ENCODE assay signal across 8 cellular contexts in the genomic region with DNA sequence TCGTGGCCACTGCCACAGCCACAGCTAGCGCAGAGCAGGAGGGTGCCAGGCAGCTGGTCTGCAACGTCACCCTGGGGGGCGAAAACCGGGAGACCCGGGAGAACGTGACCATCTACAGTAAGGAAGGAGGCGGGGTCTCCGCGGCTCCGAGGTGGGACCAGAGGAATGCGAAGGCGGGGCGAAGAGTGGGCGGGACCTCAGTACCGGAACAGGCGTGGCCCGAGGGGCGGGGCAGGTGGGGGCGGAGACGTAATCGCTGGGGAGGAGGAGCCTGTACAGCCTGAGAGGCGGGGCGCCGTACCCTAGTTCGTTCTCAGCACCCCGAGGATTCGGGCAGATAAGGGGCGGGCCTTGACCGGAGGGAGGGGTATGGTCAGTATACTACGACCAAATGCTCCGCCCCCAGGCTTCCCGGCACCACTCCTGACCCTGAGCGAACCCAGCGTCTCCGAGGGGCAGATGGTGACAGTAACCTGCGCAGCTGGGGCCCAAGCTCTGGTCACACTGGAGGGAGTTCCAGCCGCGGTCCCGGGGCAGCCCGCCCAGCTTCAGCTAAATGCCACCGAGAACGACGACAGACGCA. TPM values are rescaled to one million over a fixed set of nuclear protein-coding genes. Genes with fewer than 3 reads are reported as not detected.
DNase-seq lines count a peak whose midpoint lies in the region; ATAC-seq, FAIRE-seq and TF ChIP-seq lines count a peak whose summit lies in the region.

No MANE protein-coding gene starts in this region.

- 2% methylated on average over 42 to 45 of the region's 45 CpGs for WGBS in pancreas, 2 donors

- intact Hi-C loops in pancreas (cut with DNase I) = no loop called here
- intact Hi-C loops in vagina (cut with DNase I) = no loop called here

- TF ChIP-seq POLR2A in vagina (IDR thresholded peaks at IDR 0.05) = no peak

- H3K4me1 ChIP-seq in pancreas = peaks cover 11 to 22% (median 17%) of the 10 kb centered on the region in 3 donors
- peaks cover 78% of the 10 kb centered on the region for H3K4me1 ChIP-seq in vagina

- peaks cover 38% of the 10 kb centered on the region for H3K27me3 Mint-ChIP-seq in glutamatergic neuron (ENCODE audit: unreplicated experiment)

- H3K36me3 Mint-ChIP-seq in glutamatergic neuron (ENCODE audit: unreplicated experiment) = no peaks in the 10 kb centered on the region

- peak overlapping the region; percentile 80 for H3K27ac Mint-ChIP-seq in glutamatergic neuron (ENCODE audit: unreplicated experiment)

- peak overlapping the region; percentile 84 for H3K4me3 Mint-ChIP-seq in glutamatergic neuron (ENCODE audit: unreplicated experiment)

- FAIRE-seq in pancreas (lab: Jason Lieb, UNC) = no peak

- peak; percentile 39 for ATAC-seq in HG03045 (IDR thresholded peaks at IDR 0.05; ENCODE audit: unreplicated experiment)
- ATAC-seq in pancreas = peak; percentile 72 to 85 (median 79)

- H3K4me3 ChIP-seq in GM08714 (ENCODE audit: low read length) (peak overlapping the region; percentile 37; the same call in 1 of the 2 replicates), pancreas (peak overlapping the region in 2 of 4 donors; percentile 26 to 48), vagina (peak overlapping the region; percentile 37 to 56)

- H3K27ac ChIP-seq in pancreas (no peak overlapping the region), vagina (no peak overlapping the region)

- no peaks in the 10 kb centered on the region for H3K9me3 ChIP-seq in pancreas
- no peaks in the 10 kb centered on the region for H3K9me3 ChIP-seq in vagina

- DNase-seq in RPMI8226 (peak; percentile 54), glutamatergic neuron (peak; percentile 94), pancreas (peak; percentile 56 to 91 (median 82)), vagina (ENCODE audit: extremely low spot score in 2 of 2) (peak in 1 of 2 donors; percentile 91), HPDE6-E6E7 (ENCODE audit: extremely low spot score) (no peak)
- peak; percentile 23 to 55 (median 36) for DNase-seq in activated naive CD4-positive, alpha-beta T cell (lab: John Stamatoyannopoulos, UW)

- H3K36me3 ChIP-seq in pancreas (no peaks in the 10 kb centered on the region), vagina (no peaks in the 10 kb centered on the region)

- H3K4me1 Mint-ChIP-seq in glutamatergic neuron (ENCODE audit: low read depth, unreplicated experiment) = peaks cover 5% of the 10 kb centered on the region

- peaks cover 12% of the 10 kb centered on the region for H3K9me3 Mint-ChIP-seq in glutamatergic neuron (ENCODE audit: unreplicated experiment)

- TF ChIP-seq CTCF in glutamatergic neuron (IDR thresholded peaks at IDR 0.05; ENCODE audit: partially characterized antibody, unreplicated experiment) (no peak), pancreas (IDR thresholded peaks at IDR 0.05) (no peak), vagina (IDR thresholded peaks at IDR 0.05) (no peak)

- H3K27me3 ChIP-seq in pancreas = peaks cover 0 to 47% (median 11%) of the 10 kb centered on the region in 4 donors
- H3K27me3 ChIP-seq in vagina = peaks cover 24% of the 10 kb centered on the region

RNA-seq across cellular contexts. Expression of gene ICAM5, which starts 2.5 kb away (rescaled TPM):
- total RNA-seq in glutamatergic neuron (ENCODE audit: unreplicated experiment) (3.6 TPM), pancreas (under 1 TPM in 5 of 6 donors, not detected in 1; 0.08 to 0.22 (median 0.17) TPM), vagina (2.0 TPM)
- polyA plus RNA-seq in pancreas = under 1 TPM; 0.26 to 0.30 TPM

RNA-seq across cellular contexts. Expression of gene ICAM4, which starts 5.5 kb away (rescaled TPM):
- total RNA-seq in glutamatergic neuron (ENCODE audit: unreplicated experiment) (not detected), pancreas (under 1 TPM in 5 of 6 donors, not detected in 1; 0.13 to 0.56 (median 0.20) TPM), vagina (not detected)
- polyA plus RNA-seq in pancreas = under 1 TPM in 1 of 2 donors, not detected in 1; 0.27 TPM

RNA-seq across cellular contexts. Expression of gene ZGLP1, which starts 17.3 kb away (rescaled TPM):
- total RNA-seq in glutamatergic neuron (ENCODE audit: unreplicated experiment) (9.4 TPM), pancreas (1 to 10 TPM in 4 of 6 donors, under 1 TPM in 2; 0.91 to 3.0 (median 1.5) TPM), vagina (5.2 TPM)
- 10 to 100 TPM; 37.6 to 44.0 TPM for polyA plus RNA-seq in pancreas

RNA-seq across cellular contexts. Expression of gene ICAM1, which starts 21.4 kb away (rescaled TPM):
- total RNA-seq in glutamatergic neuron (ENCODE audit: unreplicated experiment) (not detected), pancreas (10 to 100 TPM in 2 of 6 donors, 1 to 10 TPM in 4; 2.2 to 32.4 (median 5.7) TPM), vagina (22.3 TPM)
- 10 to 100 TPM in 1 of 2 donors, 1 to 10 TPM in 1; 7.2 to 13.5 TPM for polyA plus RNA-seq in pancreas

RNA-seq across cellular contexts. Expression of gene FDX2, which starts 23.5 kb away (rescaled TPM):
- total RNA-seq in glutamatergic neuron (ENCODE audit: unreplicated experiment) = 16.0 TPM
- 10 to 100 TPM in 2 of 6 donors, 1 to 10 TPM in 4; 5.5 to 10.9 (median 8.7) TPM for total RNA-seq in pancreas
- polyA plus RNA-seq in pancreas = 10 to 100 TPM; 25.0 to 30.3 TPM
- total RNA-seq in vagina = 25.0 TPM
